10 cellular contexts compared by ENCODE assay signal in genomic region chr6:108838101-108838717, GRCh38. TPM values are rescaled to one million over a fixed set of nuclear protein-coding genes. Genes with fewer than 3 reads are reported as not detected.
A peak's percentile ranks its signal among the peaks of the same experiment; 100 is the strongest.
DNase-seq lines count a peak whose midpoint lies in the region; ATAC-seq, FAIRE-seq and TF ChIP-seq lines count a peak whose summit lies in the region.
"Had no signal": no experiment of that assay in that cellular context is flagged by ENCODE, and none has a peak within 500 bp of the region (broad histone marks: within the 10 kb centered on the region; RNA-seq: fewer than 3 reads in every experiment).

No MANE protein-coding gene starts in this region.

- H3K27ac Mint-ChIP-seq in activated naive CD8-positive, alpha-beta T cell treated with anti-CD3 and anti-CD28 coated beads, Interleukin-2, amount 10 ng/mL, durations not matched to agents 7 days and 5 days: peak overlapping the region; percentile 70

- H3K27ac ChIP-seq in A549: no peak overlapping the region
- no peak overlapping the region for H3K27ac ChIP-seq in HCT116 (ENCODE audit: low read depth, low read length)

- no peak overlapping the region for H3K4me2 ChIP-seq in A549
- no peak overlapping the region for H3K4me2 ChIP-seq in HCT116 (ENCODE audit: low read length)

- no peak overlapping the region for H3K4me3 ChIP-seq in A549
- no peak overlapping the region for H3K4me3 ChIP-seq in HCT116 (replicated peaks in 1 of 2; ENCODE audit: low read depth in 1 of 2, low read length in 2 of 2)

- no peaks in the 10 kb centered on the region for H4K20me1 ChIP-seq in HCT116 (ENCODE audit: insufficient read depth)

- H3K27me3 ChIP-seq in HCT116 (ENCODE audit: insufficient read depth, low read length): no peaks in the 10 kb centered on the region

- TF ChIP-seq CTCF in A549 (IDR thresholded peaks at IDR 0.05) (no peak), HCT116 (IDR thresholded peaks at IDR 0.05 in 2 of 3, conservative IDR thresholded peaks at IDR 0.05 in 1 of 3; ENCODE audit: borderline replicate concordance in 1 of 3, insufficient read depth in 1 of 3, low read depth in 2 of 3, low read length in 2 of 3) (peak; percentile 8 to 25 (median 22); a peak in 2 of 6 replicates)

- intact Hi-C loops in HCT116 (cut with micrococcal nuclease): no loop called here

- TF ChIP-seq POLR2A in A549 (IDR thresholded peaks at IDR 0.05; ENCODE audit: low read length): no peak
- no peak for TF ChIP-seq POLR2A in HCT116 (IDR thresholded peaks at IDR 0.05; ENCODE audit: borderline replicate concordance, extremely low read depth, insufficient read depth, insufficient read length)

- no peak overlapping the region for H2AFZ ChIP-seq in HCT116 (ENCODE audit: low read depth, low read length, poor library complexity, severe bottlenecking)

- no peaks in the 10 kb centered on the region for H3K79me2 ChIP-seq in HCT116 (ENCODE audit: insufficient read depth, low read length)

- BruUV-seq in HCT116 (replicated peaks; lab: Mats Ljungman, UMichigan): no TSS peak

- no peak for TF ChIP-seq EP300 in A549 (IDR thresholded peaks at IDR 0.05)

- H3K9me3 ChIP-seq in A549 (no peaks in the 10 kb centered on the region), HCT116 (ENCODE audit: control insufficient read depth in 1 of 2, insufficient read depth in 1 of 2, low read depth in 1 of 2, low read length in 2 of 2) (no peaks in the 10 kb centered on the region)

- H3K36me3 Mint-ChIP-seq in activated naive CD8-positive, alpha-beta T cell treated with anti-CD3 and anti-CD28 coated beads, Interleukin-2, amount 10 ng/mL, durations not matched to agents 7 days and 5 days: no peaks in the 10 kb centered on the region

- H3K9me2 ChIP-seq in HCT116 (ENCODE audit: insufficient read depth): no peaks in the 10 kb centered on the region

- peaks cover 32% of the 10 kb centered on the region for H3K4me1 Mint-ChIP-seq in activated naive CD8-positive, alpha-beta T cell treated with anti-CD3 and anti-CD28 coated beads, Interleukin-2, amount 10 ng/mL, durations not matched to agents 7 days and 5 days

- peaks cover 2% of the 10 kb centered on the region for H3K27me3 Mint-ChIP-seq in activated naive CD8-positive, alpha-beta T cell treated with anti-CD3 and anti-CD28 coated beads, Interleukin-2, amount 10 ng/mL, durations not matched to agents 7 days and 5 days

- H3K4me3 Mint-ChIP-seq in activated naive CD8-positive, alpha-beta T cell treated with anti-CD3 and anti-CD28 coated beads, Interleukin-2, amount 10 ng/mL, durations not matched to agents 7 days and 5 days: peak overlapping the region; percentile 65

- no peak overlapping the region for H3K9ac ChIP-seq in HCT116 (ENCODE audit: low read length)

- ATAC-seq in A549 (peak in 1 of 2 experiments; percentile 57; a peak in 3 of 6 replicates), HCT116 (0 out of 2 replicates have a peak, but pooled peaks have one; percentile 43)
- no peak for ATAC-seq in activated naive CD8-positive, alpha-beta T cell treated with anti-CD3 and anti-CD28 coated beads, Interleukin-2, amount 10 ng/mL, durations not matched to agents 7 days and 5 days (ENCODE audit: low read depth)

- no peaks in the 10 kb centered on the region for H3K4me1 ChIP-seq in A549
- H3K4me1 ChIP-seq in HCT116 (ENCODE audit: control insufficient read depth in 1 of 2, insufficient read depth in 2 of 2, low read length in 2 of 2): no peaks in the 10 kb centered on the region

- CTCF ChIA-PET in A549 (lab: Yijun Ruan, JAX): interaction anchor here (0.9 to 1.4 kb wide), 5 partner anchors 10 to 297 kb away, joined by 3 to 7 read pairs (median 4); partner anchors contain the start of gene ARMC2
- CTCF ChIA-PET in HCT116 (lab: Charles Lee): interaction anchor here (0.6 to 1.3 kb wide), 5 partner anchors 55 to 298 kb away, joined by 3 to 7 read pairs (median 3); no protein-coding TSS in a partner anchor

- no peaks in the 10 kb centered on the region for H3K9me3 Mint-ChIP-seq in activated naive CD8-positive, alpha-beta T cell treated with anti-CD3 and anti-CD28 coated beads, Interleukin-2, amount 10 ng/mL, durations not matched to agents 7 days and 5 days

- TF ChIP-seq RAD21 in A549 (conservative IDR thresholded peaks at IDR 0.05 in 1 of 2, IDR thresholded peaks at IDR 0.05 in 1 of 2): peak; percentile 14 to 37; a peak in 2 of 5 replicates
- TF ChIP-seq RAD21 in HCT116 (IDR thresholded peaks at IDR 0.05; ENCODE audit: low read depth): peak; percentile 56

- RAD21 ChIA-PET in HCT116 (lab: Charles Lee; ENCODE audit: low non-redundant PET in 1 of 2, low total read pairs in 2 of 2, uncharacterized antibody in 2 of 2, unreplicated experiment in 2 of 2): interaction anchor here (1.0 kb wide), 2 partner anchors 296 to 297 kb away, joined by 3 read pairs; no protein-coding TSS in a partner anchor

- no peaks in the 10 kb centered on the region for H3K36me3 ChIP-seq in HCT116 (ENCODE audit: control insufficient read depth in 1 of 2, insufficient read depth in 2 of 2, low read length in 2 of 2)

- POLR2A ChIA-PET in A549 (lab: Yijun Ruan, JAX): no interaction called here
- POLR2A ChIA-PET in HCT116 (lab: Charles Lee): no interaction called here
- POLR2A ChIA-PET in activated naive CD8-positive, alpha-beta T cell treated with anti-CD3 and anti-CD28 coated beads, Interleukin-2, amount 10 ng/mL, durations not matched to agents 7 days and 5 days (lab: Charles Lee): interaction anchor here (0.7 to 1.6 kb wide), 2 partner anchors 9 to 37 kb away, joined by 3 to 10 read pairs; partner anchors contain the start of gene ARMC2

- DNase-seq in A549 (ENCODE audit: low read depth in 1 of 2, low spot score in 1 of 2) (peak in 1 of 2 experiments; percentile 16), HCT116 (ENCODE audit: low read depth, low spot score) (no peak), iris pigment epithelial cell (ENCODE audit: low read depth) (peak; percentile 9), NCI-H510A (lab: John Stamatoyannopoulos, UW) (no peak), epidermal melanocyte (ENCODE audit: insufficient read length, low spot score) (no peak), GM19238 (ENCODE audit: insufficient read length, low spot score) (no peak), NAMALWA (ENCODE audit: low spot score) (no peak)
- DNase-seq in activated naive CD8-positive, alpha-beta T cell treated with anti-CD3 and anti-CD28 coated beads, Interleukin-2, amount 10 ng/mL, durations not matched to agents 7 days and 5 days: no peak
- DNase-seq: NCI-H1694 treated with DMSO at 0.1 percent for 48 hours; stimulated activated CD4-positive, alpha-beta T cell treated with anti-CD3 and anti-CD28 coated beads, Interleukin-1b, Interleukin-23, amount 100 ng/mL, for 48 hours had no signal

- FAIRE-seq in A549 (lab: Jason Lieb, UNC): no peak

- WGBS in A549 (ENCODE audit: missing lambda C conversion rate): 69% methylated on average over 23 of the region's 24 CpGs

TF ChIP-seq in A549, 52 proteins besides CTCF, POLR2A, EP300 and RAD21:
- no peak for TF ChIP-seq JUN (IDR thresholded peaks at IDR 0.05)

TF ChIP-seq in HCT116, 20 proteins besides CTCF, POLR2A, EP300 and RAD21 (continues in another document):
- TF ChIP-seq EGR1 (IDR thresholded peaks at IDR 0.05; ENCODE audit: low read depth) (no peak), CBX3 (IDR thresholded peaks at IDR 0.05; ENCODE audit: low read depth) (no peak), EZH2 (IDR thresholded peaks at IDR 0.05) (no peak), CEBPB (IDR thresholded peaks at IDR 0.05; ENCODE audit: low read depth) (no peak), TCF7L2 (IDR thresholded peaks at IDR 0.05; ENCODE audit: borderline replicate concordance, extremely low read depth, insufficient read depth, insufficient read length) (no peak), REST (IDR thresholded peaks at IDR 0.05; ENCODE audit: low read depth) (no peak), JUND (IDR thresholded peaks at IDR 0.05) (no peak), SP1 (IDR thresholded peaks at IDR 0.05; ENCODE audit: low read depth) (no peak)

RNA-seq across cellular contexts. Expression of gene ARMC2, which starts 10.0 kb away (rescaled TPM):
- 4.9 and 5.7 TPM in 2 replicates for polyA plus RNA-seq in A549 (2011; rRNA removed)
- polyA plus RNA-seq in A549 (2012; cell fraction: cytosol; rRNA removed): 1.6 and 2.3 TPM in 2 replicates
- polyA plus RNA-seq in A549 (2012; cell fraction: nucleus; rRNA removed): 0.82 and 1.8 TPM in 2 replicates
- 1.9 to 2.3 TPM (median 2.1 TPM) in 3 replicates for polyA plus RNA-seq in A549 (2017; fragmentation: RNase III; extraction: RNeasy Plus Mini Kit Qiagen cat#74134 plus additional on column Dnase treatment)
- 2.6 and 4.2 TPM in 2 replicates for polyA minus RNA-seq in A549 (2011; rRNA and poly(A)+ RNA removed)
- 3.6 TPM for total RNA-seq in HCT116 (2021; ENCODE audit: unreplicated experiment)
- polyA plus RNA-seq in HCT116 (2012): 0.86 and 1.7 TPM in 2 replicates
- total RNA-seq in activated naive CD8-positive, alpha-beta T cell treated with anti-CD3 and anti-CD28 coated beads, Interleukin-2, amount 10 ng/mL, durations not matched to agents 7 days and 5 days: 10 to 100 TPM; 12.2 to 15.3 TPM

Comparison
In these comparisons a context has a peak if more than half of its experiments do, and no peak if none do; other contexts are left out.
1. Of the 6 proteins assayed by ChIP-seq in both A549 and HCT116: peak only in A549: none; only in HCT116: CTCF; in both: RAD21; in neither: 4.